ENCODE assay signal across 1 cellular context in genomic region chr3:23100106-23100505, GRCh38.
TF ChIP-seq lines count a peak whose summit lies in the region.

No MANE protein-coding gene starts in this region.

TF ChIP-seq in GM23338, 12 proteins besides CTCF, POLR2A, EP300 and RAD21 (continued from another document):
- TF ChIP-seq, protein P1, sequence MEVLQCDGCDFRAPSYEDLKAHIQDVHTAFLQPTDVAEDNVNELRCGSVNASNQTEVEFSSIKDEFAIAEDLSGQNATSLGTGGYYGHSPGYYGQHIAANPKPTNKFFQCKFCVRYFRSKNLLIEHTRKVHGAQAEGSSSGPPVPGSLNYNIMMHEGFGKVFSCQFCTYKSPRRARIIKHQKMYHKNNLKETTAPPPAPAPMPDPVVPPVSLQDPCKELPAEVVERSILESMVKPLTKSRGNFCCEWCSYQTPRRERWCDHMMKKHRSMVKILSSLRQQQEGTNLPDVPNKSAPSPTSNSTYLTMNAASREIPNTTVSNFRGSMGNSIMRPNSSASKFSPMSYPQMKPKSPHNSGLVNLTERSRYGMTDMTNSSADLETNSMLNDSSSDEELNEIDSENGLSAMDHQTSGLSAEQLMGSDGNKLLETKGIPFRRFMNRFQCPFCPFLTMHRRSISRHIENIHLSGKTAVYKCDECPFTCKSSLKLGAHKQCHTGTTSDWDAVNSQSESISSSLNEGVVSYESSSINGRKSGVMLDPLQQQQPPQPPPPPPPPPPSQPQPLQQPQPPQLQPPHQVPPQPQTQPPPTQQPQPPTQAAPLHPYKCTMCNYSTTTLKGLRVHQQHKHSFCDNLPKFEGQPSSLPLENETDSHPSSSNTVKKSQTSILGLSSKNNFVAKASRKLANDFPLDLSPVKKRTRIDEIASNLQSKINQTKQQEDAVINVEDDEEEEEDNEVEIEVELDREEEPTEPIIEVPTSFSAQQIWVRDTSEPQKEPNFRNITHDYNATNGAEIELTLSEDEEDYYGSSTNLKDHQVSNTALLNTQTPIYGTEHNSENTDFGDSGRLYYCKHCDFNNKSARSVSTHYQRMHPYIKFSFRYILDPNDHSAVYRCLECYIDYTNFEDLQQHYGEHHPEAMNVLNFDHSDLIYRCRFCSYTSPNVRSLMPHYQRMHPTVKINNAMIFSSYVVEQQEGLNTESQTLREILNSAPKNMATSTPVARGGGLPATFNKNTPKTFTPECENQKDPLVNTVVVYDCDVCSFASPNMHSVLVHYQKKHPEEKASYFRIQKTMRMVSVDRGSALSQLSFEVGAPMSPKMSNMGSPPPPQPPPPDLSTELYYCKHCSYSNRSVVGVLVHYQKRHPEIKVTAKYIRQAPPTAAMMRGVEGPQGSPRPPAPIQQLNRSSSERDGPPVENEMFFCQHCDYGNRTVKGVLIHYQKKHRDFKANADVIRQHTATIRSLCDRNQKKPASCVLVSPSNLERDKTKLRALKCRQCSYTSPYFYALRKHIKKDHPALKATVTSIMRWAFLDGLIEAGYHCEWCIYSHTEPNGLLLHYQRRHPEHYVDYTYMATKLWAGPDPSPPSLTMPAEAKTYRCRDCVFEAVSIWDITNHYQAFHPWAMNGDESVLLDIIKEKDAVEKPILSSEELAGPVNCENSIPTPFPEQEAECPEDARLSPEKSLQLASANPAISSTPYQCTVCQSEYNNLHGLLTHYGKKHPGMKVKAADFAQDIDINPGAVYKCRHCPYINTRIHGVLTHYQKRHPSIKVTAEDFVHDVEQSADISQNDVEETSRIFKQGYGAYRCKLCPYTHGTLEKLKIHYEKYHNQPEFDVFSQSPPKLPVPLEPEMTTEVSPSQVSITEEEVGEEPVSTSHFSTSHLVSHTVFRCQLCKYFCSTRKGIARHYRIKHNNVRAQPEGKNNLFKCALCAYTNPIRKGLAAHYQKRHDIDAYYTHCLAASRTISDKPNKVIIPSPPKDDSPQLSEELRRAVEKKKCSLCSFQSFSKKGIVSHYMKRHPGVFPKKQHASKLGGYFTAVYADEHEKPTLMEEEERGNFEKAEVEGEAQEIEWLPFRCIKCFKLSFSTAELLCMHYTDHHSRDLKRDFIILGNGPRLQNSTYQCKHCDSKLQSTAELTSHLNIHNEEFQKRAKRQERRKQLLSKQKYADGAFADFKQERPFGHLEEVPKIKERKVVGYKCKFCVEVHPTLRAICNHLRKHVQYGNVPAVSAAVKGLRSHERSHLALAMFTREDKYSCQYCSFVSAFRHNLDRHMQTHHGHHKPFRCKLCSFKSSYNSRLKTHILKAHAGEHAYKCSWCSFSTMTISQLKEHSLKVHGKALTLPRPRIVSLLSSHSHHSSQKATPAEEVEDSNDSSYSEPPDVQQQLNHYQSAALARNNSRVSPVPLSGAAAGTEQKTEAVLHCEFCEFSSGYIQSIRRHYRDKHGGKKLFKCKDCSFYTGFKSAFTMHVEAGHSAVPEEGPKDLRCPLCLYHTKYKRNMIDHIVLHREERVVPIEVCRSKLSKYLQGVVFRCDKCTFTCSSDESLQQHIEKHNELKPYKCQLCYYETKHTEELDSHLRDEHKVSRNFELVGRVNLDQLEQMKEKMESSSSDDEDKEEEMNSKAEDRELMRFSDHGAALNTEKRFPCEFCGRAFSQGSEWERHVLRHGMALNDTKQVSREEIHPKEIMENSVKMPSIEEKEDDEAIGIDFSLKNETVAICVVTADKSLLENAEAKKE (CRISPR knock-in tag; IDR thresholded peaks at IDR 0.05), result no peak
- TF ChIP-seq POLR2AphosphoS5 (IDR thresholded peaks at IDR 0.05; ENCODE audit: low read depth) (no peak), CREB1 (CRISPR knock-in tag; IDR thresholded peaks at IDR 0.05; ENCODE audit: low read depth) (no peak), ETS1 (IDR thresholded peaks at IDR 0.05) (no peak)
- TF ChIP-seq, protein P2, sequence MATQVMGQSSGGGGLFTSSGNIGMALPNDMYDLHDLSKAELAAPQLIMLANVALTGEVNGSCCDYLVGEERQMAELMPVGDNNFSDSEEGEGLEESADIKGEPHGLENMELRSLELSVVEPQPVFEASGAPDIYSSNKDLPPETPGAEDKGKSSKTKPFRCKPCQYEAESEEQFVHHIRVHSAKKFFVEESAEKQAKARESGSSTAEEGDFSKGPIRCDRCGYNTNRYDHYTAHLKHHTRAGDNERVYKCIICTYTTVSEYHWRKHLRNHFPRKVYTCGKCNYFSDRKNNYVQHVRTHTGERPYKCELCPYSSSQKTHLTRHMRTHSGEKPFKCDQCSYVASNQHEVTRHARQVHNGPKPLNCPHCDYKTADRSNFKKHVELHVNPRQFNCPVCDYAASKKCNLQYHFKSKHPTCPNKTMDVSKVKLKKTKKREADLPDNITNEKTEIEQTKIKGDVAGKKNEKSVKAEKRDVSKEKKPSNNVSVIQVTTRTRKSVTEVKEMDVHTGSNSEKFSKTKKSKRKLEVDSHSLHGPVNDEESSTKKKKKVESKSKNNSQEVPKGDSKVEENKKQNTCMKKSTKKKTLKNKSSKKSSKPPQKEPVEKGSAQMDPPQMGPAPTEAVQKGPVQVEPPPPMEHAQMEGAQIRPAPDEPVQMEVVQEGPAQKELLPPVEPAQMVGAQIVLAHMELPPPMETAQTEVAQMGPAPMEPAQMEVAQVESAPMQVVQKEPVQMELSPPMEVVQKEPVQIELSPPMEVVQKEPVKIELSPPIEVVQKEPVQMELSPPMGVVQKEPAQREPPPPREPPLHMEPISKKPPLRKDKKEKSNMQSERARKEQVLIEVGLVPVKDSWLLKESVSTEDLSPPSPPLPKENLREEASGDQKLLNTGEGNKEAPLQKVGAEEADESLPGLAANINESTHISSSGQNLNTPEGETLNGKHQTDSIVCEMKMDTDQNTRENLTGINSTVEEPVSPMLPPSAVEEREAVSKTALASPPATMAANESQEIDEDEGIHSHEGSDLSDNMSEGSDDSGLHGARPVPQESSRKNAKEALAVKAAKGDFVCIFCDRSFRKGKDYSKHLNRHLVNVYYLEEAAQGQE (IDR thresholded peaks at IDR 0.05; ENCODE audit: unreplicated experiment), result no peak
